Comparison of ENCODE assay signal across 9 cellular contexts in genomic region chr17:68498479-68499326, GRCh38. TPM values are rescaled to one million over a fixed set of nuclear protein-coding genes. Genes with fewer than 3 reads are reported as not detected.
DNase-seq lines count a peak whose midpoint lies in the region; ATAC-seq and TF ChIP-seq lines count a peak whose summit lies in the region.
"Had no signal": no experiment of that assay in that cellular context is flagged by ENCODE, and none has a peak within 500 bp of the region (broad histone marks: within the 10 kb centered on the region; RNA-seq: fewer than 3 reads in every experiment).

No MANE protein-coding gene starts in this region.

- no peak for TF ChIP-seq POLR2A in testis (IDR thresholded peaks at IDR 0.05)
- no peak for TF ChIP-seq POLR2A in thyroid gland (IDR thresholded peaks at IDR 0.05)

- H3K9me3 ChIP-seq in colonic mucosa (no peaks in the 10 kb centered on the region), testis (no peaks in the 10 kb centered on the region), neuronal stem cell (replicated peaks in 1 of 2; ENCODE audit: control insufficient read depth in 2 of 2, insufficient read depth in 1 of 2, low read depth in 1 of 2, low read length in 2 of 2) (no peaks in the 10 kb centered on the region), thyroid gland (no peaks in the 10 kb centered on the region)
- H3K9me3 ChIP-seq: SJSA1 had no signal

- no peak overlapping the region for H3K4me2 ChIP-seq in neuronal stem cell (ENCODE audit: insufficient read depth, low read length, poor library complexity, severe bottlenecking)

- H3K4me1 Mint-ChIP-seq in activated T-cell treated with anti-CD3 and anti-CD28 coated beads, Interleukin-2, amount 50 U/mL, for 4 hours (ENCODE audit: low read depth): peaks cover 19% of the 10 kb centered on the region

- H3K9ac ChIP-seq in colonic mucosa (ENCODE audit: low read depth in 2 of 2, low read length in 2 of 2): peak overlapping the region in 1 of 2 donors; percentile 56
- H3K9ac ChIP-seq in neuronal stem cell (ENCODE audit: low read depth, low read length, poor library complexity): no peak overlapping the region

- no peak overlapping the region for H2BK12ac ChIP-seq in neuronal stem cell (ENCODE audit: low read length)

- no peak overlapping the region for H2AFZ ChIP-seq in neuronal stem cell (ENCODE audit: low read length)

- H3K36me3 Mint-ChIP-seq in activated T-cell treated with anti-CD3 and anti-CD28 coated beads, Interleukin-2, amount 50 U/mL, for 4 hours (ENCODE audit: insufficient read depth): no peaks in the 10 kb centered on the region

- H3K23ac ChIP-seq in neuronal stem cell (ENCODE audit: low read depth, low read length, poor library complexity): no peak overlapping the region

- H3K27me3 ChIP-seq in colonic mucosa (no peaks in the 10 kb centered on the region), testis (no peaks in the 10 kb centered on the region), neuronal stem cell (ENCODE audit: control insufficient read depth in 3 of 3, insufficient read depth in 3 of 3, low read depth in 1 of 3, low read length in 3 of 3) (no peaks in the 10 kb centered on the region), thyroid gland (no peaks in the 10 kb centered on the region)

- H3K4me3 ChIP-seq in colonic mucosa (no peak overlapping the region), testis (no peak overlapping the region), neuronal stem cell (ENCODE audit: low read length in 2 of 2) (no peak overlapping the region), thyroid gland (replicated peaks in 1 of 3) (no peak overlapping the region)
- H3K4me3 ChIP-seq: SJSA1 had no signal

- no peak overlapping the region for H4K8ac ChIP-seq in neuronal stem cell (ENCODE audit: low read depth, low read length)

- no peak for TF ChIP-seq CTCF in colonic mucosa (IDR thresholded peaks at IDR 0.05)
- no peak for TF ChIP-seq CTCF in testis (IDR thresholded peaks at IDR 0.05)
- TF ChIP-seq CTCF in thyroid gland (IDR thresholded peaks at IDR 0.05): no peak

- no peak overlapping the region for H2AK5ac ChIP-seq in neuronal stem cell (ENCODE audit: low read depth, low read length)

- H3K4me1 ChIP-seq in colonic mucosa (no peaks in the 10 kb centered on the region), testis (peaks cover 26% of the 10 kb centered on the region), neuronal stem cell (ENCODE audit: control insufficient read depth in 2 of 2, insufficient read depth in 1 of 2, low read depth in 1 of 2, low read length in 2 of 2) (no peaks in the 10 kb centered on the region), thyroid gland (peaks cover 1 to 9% of the 10 kb centered on the region in 2 donors)
- H3K4me1 ChIP-seq: SJSA1 had no signal

- H3K27ac ChIP-seq in colonic mucosa (peak overlapping the region; percentile 53), testis (peak overlapping the region; percentile 62 to 67), neuronal stem cell (replicated peaks; ENCODE audit: low read length) (no peak overlapping the region), thyroid gland (no peak overlapping the region)
- H3K27ac ChIP-seq: SJSA1 had no signal

- no peak overlapping the region for H3K4ac ChIP-seq in neuronal stem cell (ENCODE audit: low read length)

- H3K14ac ChIP-seq in neuronal stem cell (ENCODE audit: low read length): no peak overlapping the region

- H3K36me3 ChIP-seq in colonic mucosa: no peaks in the 10 kb centered on the region
- H3K36me3 ChIP-seq in testis (ENCODE audit: low read depth, missing control alignments): no peaks in the 10 kb centered on the region
- H3K36me3 ChIP-seq in neuronal stem cell (replicated peaks in 1 of 2; ENCODE audit: control insufficient read depth in 2 of 2, insufficient read depth in 2 of 2, low read length in 2 of 2): no peaks in the 10 kb centered on the region
- no peaks in the 10 kb centered on the region for H3K36me3 ChIP-seq in thyroid gland
- H3K36me3 ChIP-seq: SJSA1 had no signal

- H4K91ac ChIP-seq in neuronal stem cell (ENCODE audit: low read depth, low read length, poor library complexity): no peak overlapping the region

- intact Hi-C loops in colonic mucosa (cut with DNase I): no loop called here
- intact Hi-C loops in testis (cut with DNase I; ENCODE audit: low total_unique reads): no loop called here
- intact Hi-C loops in thyroid gland (cut with DNase I): no loop called here

- no peaks in the 10 kb centered on the region for H3K79me1 ChIP-seq in neuronal stem cell (ENCODE audit: low read depth, low read length)

- DNase-seq in activated T-cell treated with anti-CD3 and anti-CD28 coated beads, Interleukin-2, amount 50 U/mL, for 4 hours: no peak
- DNase-seq in activated T-cell treated with anti-CD3 and anti-CD28 coated beads, Interleukin-2, amount 50 U/mL, for 1 hour: no peak
- DNase-seq in colonic mucosa: peak; percentile 32
- peak; percentile 90 for DNase-seq in testis
- DNase-seq in neuronal stem cell (ENCODE audit: low spot score): no peak
- DNase-seq in NCI-H510A (lab: John Stamatoyannopoulos, UW): no peak
- DNase-seq in thyroid gland: no peak

- H3K18ac ChIP-seq in neuronal stem cell (ENCODE audit: low read length): no peak overlapping the region

- H3K4me3 Mint-ChIP-seq in activated T-cell treated with anti-CD3 and anti-CD28 coated beads, Interleukin-2, amount 50 U/mL, for 4 hours: peak overlapping the region; percentile 36

- H3K27me3 Mint-ChIP-seq in activated T-cell treated with anti-CD3 and anti-CD28 coated beads, Interleukin-2, amount 50 U/mL, for 4 hours (ENCODE audit: low read depth): no peaks in the 10 kb centered on the region

- H3K9me3 Mint-ChIP-seq in activated T-cell treated with anti-CD3 and anti-CD28 coated beads, Interleukin-2, amount 50 U/mL, for 4 hours: no peaks in the 10 kb centered on the region

- H2BK15ac ChIP-seq in neuronal stem cell (ENCODE audit: low read length): no peak overlapping the region

- 34 to 41% methylated on average over 7 of the region's 7 CpGs for WGBS in testis, 2 donors
- WGBS in neuronal stem cell (ENCODE audit: extremely low coverage in 2 of 2, insufficient read length in 2 of 2, insufficient replicate concordance in 1 of 2), 2 donors: no CpG with 5 or more reads among the region's 7 CpGs
- 56 to 78% methylated on average over 7 of the region's 7 CpGs for WGBS in thyroid gland, 2 donors

- no peak for ATAC-seq in activated T-cell treated with anti-CD3 and anti-CD28 coated beads, Interleukin-2, amount 50 U/mL, for 4 hours
- ATAC-seq in HG03457 (IDR thresholded peaks at IDR 0.05; ENCODE audit: unreplicated experiment): peak; percentile 29

- H2BK5ac ChIP-seq in neuronal stem cell (ENCODE audit: low read length): no peak overlapping the region

- H2BK120ac ChIP-seq in neuronal stem cell (ENCODE audit: low read depth, low read length): no peak overlapping the region

RNA-seq across cellular contexts. Expression of gene PRKAR1A, which starts 13.5 kb away (rescaled TPM):
- total RNA-seq in activated T-cell treated with anti-CD3 and anti-CD28 coated beads, Interleukin-2, amount 50 U/mL, for 4 hours: 100 to 1,000 TPM; 133 to 167 (median 134) TPM
- 100 to 1,000 TPM; 133 to 168 TPM for total RNA-seq in colonic mucosa
- total RNA-seq in testis: 100 to 1,000 TPM; 279 to 319 TPM
- polyA plus RNA-seq in testis (ENCODE audit: insufficient read depth, low read depth, low replicate concordance): 375 TPM
- polyA plus RNA-seq in neuronal stem cell (2013, experiment 1 of 2): 90.5 TPM
- polyA plus RNA-seq in neuronal stem cell (2013, experiment 2 of 2): 93.4 TPM
- 100 to 1,000 TPM; 367 to 431 (median 417) TPM for total RNA-seq in thyroid gland

RNA-seq across cellular contexts. Expression of gene WIPI1, which starts 41.4 kb away (rescaled TPM):
- total RNA-seq in activated T-cell treated with anti-CD3 and anti-CD28 coated beads, Interleukin-2, amount 50 U/mL, for 4 hours: 1 to 10 TPM; 2.9 to 6.4 (median 3.9) TPM
- total RNA-seq in colonic mucosa: 10 to 100 TPM; 77.1 to 79.1 TPM
- total RNA-seq in testis: 10 to 100 TPM; 26.8 to 38.3 TPM
- 25.4 TPM for polyA plus RNA-seq in testis (ENCODE audit: insufficient read depth, low read depth, low replicate concordance)
- 16.5 TPM for polyA plus RNA-seq in neuronal stem cell (2013, experiment 1 of 2)
- polyA plus RNA-seq in neuronal stem cell (2013, experiment 2 of 2): 15.9 TPM
- total RNA-seq in thyroid gland: 10 to 100 TPM; 50.0 to 89.8 (median 78.4) TPM

Comparison
In these comparisons a context has a peak if more than half of its experiments do, and no peak if none do; other contexts are left out.
1. DNase-seq: peak in colonic mucosa (single experiment) and testis (single experiment); none in activated T-cell treated with anti-CD3 and anti-CD28 coated beads, Interleukin-2, amount 50 U/mL, for 4 hours (single experiment), activated T-cell treated with anti-CD3 and anti-CD28 coated beads, Interleukin-2, amount 50 U/mL, for 1 hour (single experiment), neuronal stem cell (single experiment), NCI-H510A (single experiment) and thyroid gland (0 of 2).
2. H3K27ac ChIP-seq: peak in colonic mucosa (single experiment) and testis (2 of 2); none in neuronal stem cell (single experiment) and thyroid gland (0 of 3).